In the genomic region with DNA sequence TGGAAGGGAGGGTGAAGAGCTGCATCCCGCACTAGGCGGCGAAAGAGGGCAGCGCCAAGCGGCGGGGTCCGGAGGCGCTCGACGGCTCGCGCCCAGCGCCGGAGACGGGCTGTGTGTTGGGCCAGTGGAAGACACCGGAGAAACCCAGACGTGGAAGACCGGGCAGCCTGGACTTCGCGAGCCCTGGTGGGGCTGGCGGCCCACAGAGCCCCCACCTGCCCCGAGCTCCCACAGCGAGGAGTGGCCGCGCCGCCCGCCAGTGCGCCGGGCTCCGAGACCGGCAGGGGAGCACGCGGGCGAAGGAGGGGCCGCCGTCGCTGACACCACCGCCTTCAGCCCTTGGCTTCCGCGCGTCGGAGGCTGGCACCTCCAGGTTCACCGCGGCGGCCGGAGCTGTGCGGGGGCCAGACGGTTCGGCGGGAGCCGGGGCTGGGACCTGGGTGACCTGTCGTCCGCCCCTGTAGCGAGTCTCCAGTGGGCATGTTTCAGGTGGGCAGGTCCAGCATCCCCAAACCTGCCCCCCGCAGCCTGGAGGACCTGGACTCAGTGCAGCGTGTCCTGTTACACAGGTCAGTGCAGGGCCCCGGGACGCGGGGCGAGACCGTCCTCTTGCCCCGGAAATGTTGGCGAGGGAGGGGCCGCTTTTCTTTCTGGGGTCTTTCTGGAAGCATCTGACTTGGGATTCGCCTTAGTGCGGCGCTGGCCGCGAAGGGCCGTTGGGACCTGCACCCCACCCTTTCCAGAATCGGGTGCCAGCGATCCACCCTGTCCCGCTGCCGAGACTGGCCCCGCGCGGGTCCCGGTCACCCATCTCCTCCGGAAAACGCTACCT, we compare ENCODE assay signal across 8 cellular contexts. TPM values are rescaled to one million over a fixed set of nuclear protein-coding genes. Genes with fewer than 3 reads are reported as not detected.
DNase-seq lines count a peak whose midpoint lies in the region; ATAC-seq and TF ChIP-seq lines count a peak whose summit lies in the region.

No MANE protein-coding gene starts in this region.

- H3K9ac ChIP-seq in duodenal mucosa (ENCODE audit: low read depth in 1 of 2, low read length in 2 of 2) = peak overlapping the region in 1 of 2 donors; percentile 3

- peaks cover 23 to 29% of the 10 kb centered on the region in 2 donors for H3K27me3 ChIP-seq in duodenal mucosa (ENCODE audit: control insufficient read depth in 1 of 2, insufficient read depth in 2 of 2, low read length in 2 of 2)
- H3K27me3 ChIP-seq in thoracic aorta (replicated peaks; ENCODE audit: insufficient read depth) = no peaks in the 10 kb centered on the region

- TF ChIP-seq CTCF in thoracic aorta (IDR thresholded peaks at IDR 0.05) = peak; percentile 42

- ATAC-seq in GM19395 (IDR thresholded peaks at IDR 0.05; ENCODE audit: unreplicated experiment) (peak; percentile 70), thoracic aorta (ENCODE audit: insufficient number of reproducible peaks, low FRiP score, low read depth) (peak; percentile 38)

- H3K27ac ChIP-seq in duodenal mucosa (ENCODE audit: low read depth, low read length) (no peak overlapping the region), thoracic aorta (peak overlapping the region; percentile 50 to 72)

- peak; percentile 41 for DNase-seq in AG08396 (ENCODE audit: low spot score)
- DNase-seq in NCI-H526 treated with DMSO at 0.1 percent for 48 hours (lab: John Stamatoyannopoulos, UW) = peak; percentile 22
- peak; percentile 47 for DNase-seq in medulla oblongata (ENCODE audit: extremely low spot score)
- no peak for DNase-seq in thoracic aorta (ENCODE audit: low spot score)
- DNase-seq in cerebellum (ENCODE audit: low spot score) = no peak
- DNase-seq in HT-29 (ENCODE audit: low spot score) = no peak

- H3K4me3 ChIP-seq in duodenal mucosa (ENCODE audit: low read depth in 1 of 2, low read length in 2 of 2) (peak overlapping the region; percentile 59 to 60), thoracic aorta (peak overlapping the region; percentile 89)

- no peaks in the 10 kb centered on the region for H3K36me3 ChIP-seq in duodenal mucosa (ENCODE audit: control insufficient read depth in 1 of 2, insufficient read depth in 2 of 2, low read length in 2 of 2)
- H3K36me3 ChIP-seq in thoracic aorta = no peaks in the 10 kb centered on the region

- H3K9me3 ChIP-seq in duodenal mucosa (ENCODE audit: control insufficient read depth in 1 of 2, low read length in 2 of 2) = no peaks in the 10 kb centered on the region
- H3K9me3 ChIP-seq in thoracic aorta = no peaks in the 10 kb centered on the region

- H3K4me1 ChIP-seq in duodenal mucosa (ENCODE audit: control insufficient read depth in 1 of 2, insufficient read depth in 2 of 2, low read length in 2 of 2) (peaks cover 0 to 5% of the 10 kb centered on the region in 2 donors), thoracic aorta (ENCODE audit: control insufficient read depth in 1 of 2, low read depth in 2 of 2) (no peaks in the 10 kb centered on the region)

RNA-seq across cellular contexts. Expression of gene INTU, which starts 9.6 kb away (rescaled TPM):
- 10 to 100 TPM; 11.0 to 16.6 TPM for total RNA-seq in thoracic aorta
- 50.6 TPM for total RNA-seq in cerebellum
- 1.5 and 2.4 TPM in 2 replicates for total RNA-seq in HT-29 (2014; rRNA removed; shearing (Covaris generic))

Comparison
In these comparisons a context has a peak if more than half of its experiments do, and no peak if none do; other contexts are left out.
1. DNase-seq: peak in AG08396 (single experiment), NCI-H526 treated with DMSO at 0.1 percent for 48 hours (single experiment) and medulla oblongata (single experiment); none in thoracic aorta (single experiment), cerebellum (single experiment) and HT-29 (single experiment).